Comparison of ENCODE assay signal across 2 cellular contexts in the genomic region with DNA sequence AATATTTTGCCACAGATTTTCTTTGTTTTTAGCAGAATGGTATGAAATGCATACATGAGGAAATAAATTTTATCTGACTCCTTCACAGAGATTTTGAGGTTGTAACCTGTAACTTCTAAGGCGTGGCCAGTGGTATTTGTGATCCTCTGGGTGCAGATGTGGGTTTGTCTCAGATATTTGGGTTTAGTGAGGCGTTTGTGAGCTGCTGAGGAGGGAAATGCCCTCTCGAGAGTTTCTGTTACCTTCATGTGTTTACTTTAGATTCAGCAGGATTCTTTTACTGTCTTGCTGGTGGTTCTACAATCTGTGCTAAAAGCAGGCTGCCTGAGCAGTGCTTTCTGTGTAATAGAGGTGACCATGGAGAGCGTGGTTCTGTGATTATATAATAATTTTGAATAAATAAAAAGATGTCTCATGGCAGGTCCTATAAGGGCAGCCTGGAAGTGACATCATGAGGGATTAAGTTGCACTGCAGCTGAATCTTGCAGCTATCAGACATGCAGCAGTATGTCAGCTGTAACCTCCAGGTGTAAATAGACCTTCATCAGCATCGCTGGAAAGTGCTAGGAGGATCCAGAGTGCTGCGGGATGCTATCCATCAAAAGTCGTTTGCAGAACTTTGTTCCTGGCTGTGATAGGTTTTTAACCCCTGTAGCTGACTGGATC.
TF ChIP-seq lines count a peak whose summit lies in the region.

No MANE protein-coding gene starts in this region.

TF ChIP-seq in A549, 52 proteins besides CTCF, POLR2A, EP300 and RAD21:
- no peak for TF ChIP-seq HOXB13 (CRISPR knock-in tag; IDR thresholded peaks at IDR 0.05; ENCODE audit: low read depth)
- no peak for TF ChIP-seq RARB (CRISPR knock-in tag; IDR thresholded peaks at IDR 0.05)
- TF ChIP-seq NFE2L2 (conservative IDR thresholded peaks at IDR 0.05; ENCODE audit: low read length), result no peak
- TF ChIP-seq CBX8 (IDR thresholded peaks at IDR 0.05), result no peak
- TF ChIP-seq RCOR1 (IDR thresholded peaks at IDR 0.05; ENCODE audit: low read depth, low read length), result no peak
- no peak for TF ChIP-seq HMGXB4 (CRISPR knock-in tag; IDR thresholded peaks at IDR 0.05; ENCODE audit: borderline replicate concordance)
- TF ChIP-seq, protein P1, sequence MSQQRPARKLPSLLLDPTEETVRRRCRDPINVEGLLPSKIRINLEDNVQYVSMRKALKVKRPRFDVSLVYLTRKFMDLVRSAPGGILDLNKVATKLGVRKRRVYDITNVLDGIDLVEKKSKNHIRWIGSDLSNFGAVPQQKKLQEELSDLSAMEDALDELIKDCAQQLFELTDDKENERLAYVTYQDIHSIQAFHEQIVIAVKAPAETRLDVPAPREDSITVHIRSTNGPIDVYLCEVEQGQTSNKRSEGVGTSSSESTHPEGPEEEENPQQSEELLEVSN (IDR thresholded peaks at IDR 0.05; ENCODE audit: borderline replicate concordance, low read depth), result no peak
- no peak for TF ChIP-seq KDM5A (IDR thresholded peaks at IDR 0.05)
- TF ChIP-seq RFX5 (IDR thresholded peaks at IDR 0.05), result no peak
- no peak for TF ChIP-seq CHD4 (IDR thresholded peaks at IDR 0.05; ENCODE audit: borderline replicate concordance)
- no peak for TF ChIP-seq HEYL (CRISPR knock-in tag; IDR thresholded peaks at IDR 0.05)
- TF ChIP-seq FOSL2 (IDR thresholded peaks at IDR 0.05), result no peak
- TF ChIP-seq FOSL2 (CRISPR knock-in tag; IDR thresholded peaks at IDR 0.05), result no peak
- TF ChIP-seq MAZ (IDR thresholded peaks at IDR 0.05; ENCODE audit: borderline replicate concordance, low read depth, low read length), result no peak
- no peak for TF ChIP-seq NPAS2 (CRISPR knock-in tag; IDR thresholded peaks at IDR 0.05; ENCODE audit: borderline replicate concordance)

TF ChIP-seq in SK-N-SH treated with all-trans-retinoic acid at 6 μM for 48 hours, 23 proteins besides CTCF, POLR2A, EP300 and RAD21:
- TF ChIP-seq ZNF565 (CRISPR knock-in tag; conservative IDR thresholded peaks at IDR 0.05; ENCODE audit: low read depth) (no peak), ESRRG (CRISPR knock-in tag; IDR thresholded peaks at IDR 0.05) (no peak), OSR1 (CRISPR knock-in tag; IDR thresholded peaks at IDR 0.05) (no peak), ZFP3 (CRISPR knock-in tag; IDR thresholded peaks at IDR 0.05) (no peak), BACH2 (CRISPR knock-in tag; IDR thresholded peaks at IDR 0.05; ENCODE audit: borderline replicate concordance) (no peak), TOX (CRISPR knock-in tag; IDR thresholded peaks at IDR 0.05; ENCODE audit: borderline replicate concordance) (no peak), GLIS3 (CRISPR knock-in tag; IDR thresholded peaks at IDR 0.05) (no peak), ZFP30 (CRISPR knock-in tag; IDR thresholded peaks at IDR 0.05) (no peak), CREB5 (CRISPR knock-in tag; IDR thresholded peaks at IDR 0.05; ENCODE audit: low read depth) (no peak), PPARA (CRISPR knock-in tag; IDR thresholded peaks at IDR 0.05; ENCODE audit: borderline replicate concordance) (no peak), ZC3H10 (CRISPR knock-in tag; IDR thresholded peaks at IDR 0.05) (no peak), RARB (CRISPR knock-in tag; IDR thresholded peaks at IDR 0.05) (no peak), SNAI2 (CRISPR knock-in tag; IDR thresholded peaks at IDR 0.05) (no peak)
- TF ChIP-seq, protein P2, sequence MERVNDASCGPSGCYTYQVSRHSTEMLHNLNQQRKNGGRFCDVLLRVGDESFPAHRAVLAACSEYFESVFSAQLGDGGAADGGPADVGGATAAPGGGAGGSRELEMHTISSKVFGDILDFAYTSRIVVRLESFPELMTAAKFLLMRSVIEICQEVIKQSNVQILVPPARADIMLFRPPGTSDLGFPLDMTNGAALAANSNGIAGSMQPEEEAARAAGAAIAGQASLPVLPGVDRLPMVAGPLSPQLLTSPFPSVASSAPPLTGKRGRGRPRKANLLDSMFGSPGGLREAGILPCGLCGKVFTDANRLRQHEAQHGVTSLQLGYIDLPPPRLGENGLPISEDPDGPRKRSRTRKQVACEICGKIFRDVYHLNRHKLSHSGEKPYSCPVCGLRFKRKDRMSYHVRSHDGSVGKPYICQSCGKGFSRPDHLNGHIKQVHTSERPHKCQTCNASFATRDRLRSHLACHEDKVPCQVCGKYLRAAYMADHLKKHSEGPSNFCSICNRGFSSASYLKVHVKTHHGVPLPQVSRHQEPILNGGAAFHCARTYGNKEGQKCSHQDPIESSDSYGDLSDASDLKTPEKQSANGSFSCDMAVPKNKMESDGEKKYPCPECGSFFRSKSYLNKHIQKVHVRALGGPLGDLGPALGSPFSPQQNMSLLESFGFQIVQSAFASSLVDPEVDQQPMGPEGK (CRISPR knock-in tag; IDR thresholded peaks at IDR 0.05; ENCODE audit: borderline replicate concordance), result no peak
- TF ChIP-seq, protein P3, sequence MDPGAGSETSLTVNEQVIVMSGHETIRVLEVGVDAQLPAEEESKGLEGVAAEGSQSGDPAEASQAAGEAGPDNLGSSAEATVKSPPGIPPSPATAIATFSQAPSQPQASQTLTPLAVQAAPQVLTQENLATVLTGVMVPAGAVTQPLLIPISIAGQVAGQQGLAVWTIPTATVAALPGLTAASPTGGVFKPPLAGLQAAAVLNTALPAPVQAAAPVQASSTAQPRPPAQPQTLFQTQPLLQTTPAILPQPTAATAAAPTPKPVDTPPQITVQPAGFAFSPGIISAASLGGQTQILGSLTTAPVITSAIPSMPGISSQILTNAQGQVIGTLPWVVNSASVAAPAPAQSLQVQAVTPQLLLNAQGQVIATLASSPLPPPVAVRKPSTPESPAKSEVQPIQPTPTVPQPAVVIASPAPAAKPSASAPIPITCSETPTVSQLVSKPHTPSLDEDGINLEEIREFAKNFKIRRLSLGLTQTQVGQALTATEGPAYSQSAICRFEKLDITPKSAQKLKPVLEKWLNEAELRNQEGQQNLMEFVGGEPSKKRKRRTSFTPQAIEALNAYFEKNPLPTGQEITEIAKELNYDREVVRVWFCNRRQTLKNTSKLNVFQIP (CRISPR knock-in tag; IDR thresholded peaks at IDR 0.05; ENCODE audit: borderline replicate concordance, low read depth), result no peak
